Comparison of ENCODE assay signal across 12 cellular contexts in the genomic region with DNA sequence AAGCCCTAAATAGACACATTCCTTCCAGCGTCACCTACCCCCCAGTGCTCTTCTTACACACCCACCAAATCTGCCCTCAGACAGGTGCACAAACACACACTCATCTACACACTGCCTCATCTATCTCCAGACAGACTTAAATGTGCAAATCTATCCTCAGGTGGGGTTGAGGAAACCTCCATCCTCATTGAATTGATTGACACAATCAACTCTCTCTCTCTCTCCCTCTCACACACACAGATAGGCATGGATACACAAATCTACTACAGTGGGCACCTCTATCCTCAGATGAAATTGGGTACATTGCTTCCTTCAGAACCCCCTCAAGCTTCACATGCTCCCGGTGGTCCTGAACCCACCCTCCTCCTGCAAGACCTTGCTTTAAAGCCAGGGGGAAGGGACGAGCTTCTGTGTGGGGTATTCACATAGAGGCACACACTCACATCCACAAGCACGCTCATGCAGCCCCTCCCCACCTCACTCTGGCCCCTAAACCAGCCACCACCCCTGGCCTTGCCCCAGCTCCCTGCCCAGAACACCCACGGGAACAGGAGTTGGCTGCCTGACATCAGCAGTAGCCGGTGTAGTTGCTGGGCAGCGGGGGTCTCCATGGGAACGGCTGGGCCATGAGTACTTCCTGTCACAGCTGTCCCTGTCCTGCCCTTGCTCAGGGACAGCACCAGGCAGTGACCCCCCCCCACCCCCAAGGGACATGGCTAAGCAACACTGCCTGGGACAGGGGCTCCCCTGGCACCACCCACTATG. TPM values are rescaled to one million over a fixed set of nuclear protein-coding genes. Genes with fewer than 3 reads are reported as not detected.
DNase-seq lines count a peak whose midpoint lies in the region; ATAC-seq and TF ChIP-seq lines count a peak whose summit lies in the region.
"Had no signal": no experiment of that assay in that cellular context is flagged by ENCODE, and none has a peak within 500 bp of the region (broad histone marks: within the 10 kb centered on the region; RNA-seq: fewer than 3 reads in every experiment).

No MANE protein-coding gene starts in this region.

- no peaks in the 10 kb centered on the region for H3K36me3 Mint-ChIP-seq in activated naive CD8-positive, alpha-beta T cell treated with anti-CD3 and anti-CD28 coated beads, Interleukin-2, amount 50 U/mL, for 24 hours (ENCODE audit: low read depth)
- H3K36me3 Mint-ChIP-seq in activated naive CD8-positive, alpha-beta T cell treated with anti-CD3 and anti-CD28 coated beads for 36 hours = no peaks in the 10 kb centered on the region

- no peaks in the 10 kb centered on the region for H3K9me3 ChIP-seq in adrenal gland (replicated peaks in 1 of 3)
- H3K9me3 ChIP-seq in upper lobe of right lung = no peaks in the 10 kb centered on the region
- H3K9me3 ChIP-seq: sigmoid colon had no signal

- peak overlapping the region in 1 of 5 donors; percentile 26 for H3K27ac ChIP-seq in adrenal gland
- peak overlapping the region; percentile 3 for H3K27ac ChIP-seq in upper lobe of right lung
- H3K27ac ChIP-seq: VCaP had no signal

- ATAC-seq in activated naive CD8-positive, alpha-beta T cell treated with anti-CD3 and anti-CD28 coated beads, Interleukin-2, amount 50 U/mL, for 24 hours = no peak
- ATAC-seq in upper lobe of right lung (peak; percentile 13), HG03460 (IDR thresholded peaks at IDR 0.05; ENCODE audit: unreplicated experiment) (no peak), GM21390 (IDR thresholded peaks at IDR 0.05; ENCODE audit: unreplicated experiment) (no peak)

- H3K4me3 ChIP-seq in adrenal gland (no peak overlapping the region), upper lobe of right lung (no peak overlapping the region)
- H3K4me3 ChIP-seq: sigmoid colon had no signal

- DNase-seq in activated naive CD8-positive, alpha-beta T cell treated with anti-CD3 and anti-CD28 coated beads, Interleukin-2, amount 50 U/mL, for 24 hours = no peak
- DNase-seq in activated naive CD8-positive, alpha-beta T cell treated with anti-CD3 and anti-CD28 coated beads for 36 hours = no peak
- DNase-seq in adrenal gland = peak in 5 of 7 donors; percentile 30 to 94 (median 41)
- DNase-seq in hypothalamus (lab: John Stamatoyannopoulos, UW) = peak in 38 of 51 donors; percentile 17 to 90 (median 61)
- peak; percentile 61 for DNase-seq in upper lobe of right lung
- no peak for DNase-seq in posterior vena cava (ENCODE audit: low spot score)
- DNase-seq: mesendoderm, sigmoid colon had no signal

- H3K27ac Mint-ChIP-seq in activated naive CD8-positive, alpha-beta T cell treated with anti-CD3 and anti-CD28 coated beads, Interleukin-2, amount 50 U/mL, for 24 hours = peak overlapping the region; percentile 4
- no peak overlapping the region for H3K27ac Mint-ChIP-seq in activated naive CD8-positive, alpha-beta T cell treated with anti-CD3 and anti-CD28 coated beads for 36 hours

- H3K27me3 ChIP-seq in adrenal gland (no peaks in the 10 kb centered on the region), upper lobe of right lung (no peaks in the 10 kb centered on the region)

- no peak for TF ChIP-seq CTCF in adrenal gland (IDR thresholded peaks at IDR 0.05)
- no peak for TF ChIP-seq CTCF in upper lobe of right lung (IDR thresholded peaks at IDR 0.05)

- no peak for TF ChIP-seq POLR2A in adrenal gland (IDR thresholded peaks at IDR 0.05)

- intact Hi-C loops in adrenal gland (cut with DNase I) (no loop called here), upper lobe of right lung (cut with DNase I) (no loop called here), posterior vena cava (cut with DNase I) (no loop called here)

- WGBS in adrenal gland, 4 donors = 29 to 41% (median 37%) methylated on average over 3 to 8 of the region's 8 CpGs

- H3K9me3 Mint-ChIP-seq in activated naive CD8-positive, alpha-beta T cell treated with anti-CD3 and anti-CD28 coated beads, Interleukin-2, amount 50 U/mL, for 24 hours = no peaks in the 10 kb centered on the region
- no peaks in the 10 kb centered on the region for H3K9me3 Mint-ChIP-seq in activated naive CD8-positive, alpha-beta T cell treated with anti-CD3 and anti-CD28 coated beads for 36 hours
- H3K9me3 Mint-ChIP-seq: central memory CD8-positive, alpha-beta T cell had no signal

- peaks cover 3% of the 10 kb centered on the region for H3K27me3 Mint-ChIP-seq in activated naive CD8-positive, alpha-beta T cell treated with anti-CD3 and anti-CD28 coated beads, Interleukin-2, amount 50 U/mL, for 24 hours
- no peaks in the 10 kb centered on the region for H3K27me3 Mint-ChIP-seq in activated naive CD8-positive, alpha-beta T cell treated with anti-CD3 and anti-CD28 coated beads for 36 hours

- H3K36me3 ChIP-seq in adrenal gland (replicated peaks in 1 of 2) (no peaks in the 10 kb centered on the region), upper lobe of right lung (no peaks in the 10 kb centered on the region)
- H3K36me3 ChIP-seq: sigmoid colon had no signal

- H3K4me3 Mint-ChIP-seq in activated naive CD8-positive, alpha-beta T cell treated with anti-CD3 and anti-CD28 coated beads, Interleukin-2, amount 50 U/mL, for 24 hours = no peak overlapping the region
- no peak overlapping the region for H3K4me3 Mint-ChIP-seq in activated naive CD8-positive, alpha-beta T cell treated with anti-CD3 and anti-CD28 coated beads for 36 hours
- H3K4me3 Mint-ChIP-seq: central memory CD8-positive, alpha-beta T cell had no signal

- H3K4me1 Mint-ChIP-seq in activated naive CD8-positive, alpha-beta T cell treated with anti-CD3 and anti-CD28 coated beads, Interleukin-2, amount 50 U/mL, for 24 hours = no peaks in the 10 kb centered on the region
- peaks cover 2% of the 10 kb centered on the region for H3K4me1 Mint-ChIP-seq in activated naive CD8-positive, alpha-beta T cell treated with anti-CD3 and anti-CD28 coated beads for 36 hours
- H3K4me1 Mint-ChIP-seq: central memory CD8-positive, alpha-beta T cell had no signal

- H3K4me1 ChIP-seq in adrenal gland (replicated peaks in 1 of 2) = no peaks in the 10 kb centered on the region
- peaks cover 16% of the 10 kb centered on the region for H3K4me1 ChIP-seq in upper lobe of right lung

RNA-seq across cellular contexts. Expression of gene PCDH1, which starts 22.8 kb away (rescaled TPM):
- total RNA-seq in activated naive CD8-positive, alpha-beta T cell treated with anti-CD3 and anti-CD28 coated beads for 36 hours = not detected
- 10 to 100 TPM in 4 of 8 donors, 1 to 10 TPM in 4; 5.2 to 16.8 (median 10.0) TPM for total RNA-seq in adrenal gland
- 1 to 10 TPM; 4.6 to 6.1 (median 5.5) TPM for polyA plus RNA-seq in adrenal gland
- total RNA-seq in upper lobe of right lung = 66.6 TPM
- 10 to 100 TPM; 30.2 to 36.7 TPM for total RNA-seq in posterior vena cava

Comparison
In these comparisons a context has a peak if more than half of its experiments do, and no peak if none do; other contexts are left out.
1. DNase-seq: peak in adrenal gland (5 of 7), hypothalamus (38 of 51) and upper lobe of right lung (single experiment); none in activated naive CD8-positive, alpha-beta T cell treated with anti-CD3 and anti-CD28 coated beads, Interleukin-2, amount 50 U/mL, for 24 hours (single experiment), activated naive CD8-positive, alpha-beta T cell treated with anti-CD3 and anti-CD28 coated beads for 36 hours (single experiment) and posterior vena cava (single experiment).
2. RNA of gene PCDH1, which starts 22.8 kb away (total RNA-seq): 66.6 TPM in upper lobe of right lung (single experiment), 30.2 to 36.7 TPM in posterior vena cava and 5.2 to 16.8 TPM in adrenal gland; not detected in activated naive CD8-positive, alpha-beta T cell treated with anti-CD3 and anti-CD28 coated beads for 36 hours; every median in the first group is over 4 times any median in the second.